In genomic region chr17:15463363-15463762, GRCh38 we compare ENCODE assay signal across 9 cellular contexts. TPM values are rescaled to one million over a fixed set of nuclear protein-coding genes. Genes with fewer than 3 reads are reported as not detected.
DNase-seq lines count a peak whose midpoint lies in the region; TF ChIP-seq lines count a peak whose summit lies in the region.
"Had no signal": no experiment of that assay in that cellular context is flagged by ENCODE, and none has a peak within 500 bp of the region (broad histone marks: within the 10 kb centered on the region; RNA-seq: fewer than 3 reads in every experiment).

No MANE protein-coding gene starts in this region.

- H3K4me1 Mint-ChIP-seq in MCF 10A (ENCODE audit: insufficient read depth, unreplicated experiment) = peaks cover 15% of the 10 kb centered on the region
- no peaks in the 10 kb centered on the region for H3K4me1 Mint-ChIP-seq in activated CD4-positive, alpha-beta T cell treated with anti-CD3 and anti-CD28 coated beads, Interleukin-2, amount 10 ng/mL, durations not matched to agents 7 days and 5 days
- no peaks in the 10 kb centered on the region for H3K4me1 Mint-ChIP-seq in CD8-positive, alpha-beta memory T cell

- TF ChIP-seq CTCF in MCF 10A (IDR thresholded peaks at IDR 0.05; ENCODE audit: unreplicated experiment) (no peak), hepatocyte (IDR thresholded peaks at IDR 0.05; ENCODE audit: poor library complexity) (no peak)

- H3K4me2 ChIP-seq in hepatocyte = no peak overlapping the region

- POLR2A ChIA-PET in MCF 10A (lab: Yijun Ruan, JAX) = interaction anchor here (0.6 to 0.8 kb wide), 3 partner anchors 12 to 87 kb away, joined by 3 read pairs; no protein-coding TSS in a partner anchor
- POLR2A ChIA-PET in activated CD4-positive, alpha-beta T cell treated with anti-CD3 and anti-CD28 coated beads, Interleukin-2, amount 10 ng/mL, durations not matched to agents 7 days and 5 days (lab: Charles Lee) = no interaction called here
- POLR2A ChIA-PET in CD8-positive, alpha-beta memory T cell (lab: Charles Lee) = no interaction called here

- intact Hi-C loops in MCF 10A (cut with micrococcal nuclease) = no loop called here

- no peaks in the 10 kb centered on the region for H4K20me1 ChIP-seq in hepatocyte (ENCODE audit: insufficient read depth, poor library complexity, severe bottlenecking)

- H3K9me3 Mint-ChIP-seq in MCF 10A (ENCODE audit: unreplicated experiment) = no peaks in the 10 kb centered on the region
- no peaks in the 10 kb centered on the region for H3K9me3 Mint-ChIP-seq in activated CD4-positive, alpha-beta T cell treated with anti-CD3 and anti-CD28 coated beads, Interleukin-2, amount 10 ng/mL, durations not matched to agents 7 days and 5 days
- H3K9me3 Mint-ChIP-seq in CD8-positive, alpha-beta memory T cell = no peaks in the 10 kb centered on the region
- H3K9me3 Mint-ChIP-seq: activated T-cell treated with anti-CD3 and anti-CD28 coated beads, Interleukin-2, amount 50 U/mL, for 24 hours had no signal

- no peak overlapping the region for H3K4me3 Mint-ChIP-seq in MCF 10A (ENCODE audit: unreplicated experiment)
- H3K4me3 Mint-ChIP-seq in activated CD4-positive, alpha-beta T cell treated with anti-CD3 and anti-CD28 coated beads, Interleukin-2, amount 10 ng/mL, durations not matched to agents 7 days and 5 days = no peak overlapping the region
- H3K4me3 Mint-ChIP-seq in CD8-positive, alpha-beta memory T cell = no peak overlapping the region
- H3K4me3 Mint-ChIP-seq: activated T-cell treated with anti-CD3 and anti-CD28 coated beads, Interleukin-2, amount 50 U/mL, for 24 hours had no signal

- H3K4me3 ChIP-seq in hepatocyte (no peak overlapping the region), skeletal muscle cell (ENCODE audit: low read depth, low read length) (no peak overlapping the region)
- no peak overlapping the region for H3K4me3 ChIP-seq in CD8-positive, alpha-beta memory T cell (ENCODE audit: low read length)

- H3K27ac Mint-ChIP-seq in MCF 10A (ENCODE audit: low read depth, unreplicated experiment) = peak overlapping the region; percentile 20
- no peak overlapping the region for H3K27ac Mint-ChIP-seq in activated CD4-positive, alpha-beta T cell treated with anti-CD3 and anti-CD28 coated beads, Interleukin-2, amount 10 ng/mL, durations not matched to agents 7 days and 5 days
- H3K27ac Mint-ChIP-seq in CD8-positive, alpha-beta memory T cell = no peak overlapping the region
- H3K27ac Mint-ChIP-seq: activated T-cell treated with anti-CD3 and anti-CD28 coated beads, Interleukin-2, amount 50 U/mL, for 24 hours had no signal

- H3K9me3 ChIP-seq in hepatocyte (ENCODE audit: low read depth) = no peaks in the 10 kb centered on the region
- H3K9me3 ChIP-seq in CD8-positive, alpha-beta memory T cell (ENCODE audit: low read length) = no peaks in the 10 kb centered on the region

- BruUV-seq in MCF 10A (replicated peaks; lab: Mats Ljungman, UMichigan) = no TSS peak

- no peak overlapping the region for H2AFZ ChIP-seq in hepatocyte

- no peaks in the 10 kb centered on the region for H3K9me2 ChIP-seq in hepatocyte (replicated peaks; ENCODE audit: insufficient read depth)

- WGBS in hepatocyte (ENCODE audit: low lambda C conversion rate, missing lambda C conversion rate) = 27% methylated on average over 6 of the region's 6 CpGs

- H3K36me3 Mint-ChIP-seq in MCF 10A (ENCODE audit: insufficient read depth, unreplicated experiment) = peaks cover 11% of the 10 kb centered on the region
- no peaks in the 10 kb centered on the region for H3K36me3 Mint-ChIP-seq in activated CD4-positive, alpha-beta T cell treated with anti-CD3 and anti-CD28 coated beads, Interleukin-2, amount 10 ng/mL, durations not matched to agents 7 days and 5 days (ENCODE audit: low read depth)
- peaks cover 9 to 34% (median 17%) of the 10 kb centered on the region in 3 donors for H3K36me3 Mint-ChIP-seq in CD8-positive, alpha-beta memory T cell

- peak overlapping the region; percentile 46 for H3K27ac ChIP-seq in hepatocyte
- H3K27ac ChIP-seq in CD8-positive, alpha-beta memory T cell (ENCODE audit: low read depth, low read length) = no peak overlapping the region

- peaks cover 20% of the 10 kb centered on the region for H3K4me1 ChIP-seq in hepatocyte (ENCODE audit: insufficient read depth)
- no peaks in the 10 kb centered on the region for H3K4me1 ChIP-seq in CD8-positive, alpha-beta memory T cell (ENCODE audit: insufficient read depth, low read length)

- no peaks in the 10 kb centered on the region for H3K36me3 ChIP-seq in hepatocyte (replicated peaks; ENCODE audit: insufficient read depth, low read depth)
- no peaks in the 10 kb centered on the region for H3K36me3 ChIP-seq in CD8-positive, alpha-beta memory T cell (ENCODE audit: insufficient read depth, low read length)

- H3K27me3 ChIP-seq in hepatocyte = no peaks in the 10 kb centered on the region
- H3K27me3 ChIP-seq in CD8-positive, alpha-beta memory T cell (ENCODE audit: insufficient read depth, low read length, poor library complexity, severe bottlenecking) = no peaks in the 10 kb centered on the region

- H3K27me3 Mint-ChIP-seq in MCF 10A (ENCODE audit: insufficient read depth, unreplicated experiment) = no peaks in the 10 kb centered on the region
- no peaks in the 10 kb centered on the region for H3K27me3 Mint-ChIP-seq in activated CD4-positive, alpha-beta T cell treated with anti-CD3 and anti-CD28 coated beads, Interleukin-2, amount 10 ng/mL, durations not matched to agents 7 days and 5 days
- H3K27me3 Mint-ChIP-seq in CD8-positive, alpha-beta memory T cell = no peaks in the 10 kb centered on the region
- H3K27me3 Mint-ChIP-seq: activated T-cell treated with anti-CD3 and anti-CD28 coated beads, Interleukin-2, amount 50 U/mL, for 24 hours had no signal

- DNase-seq in H4 (ENCODE audit: low spot score) (peak; percentile 93), MCF 10A (ENCODE audit: unreplicated experiment) (peak; percentile 68), hepatocyte (ENCODE audit: low spot score) (peak; percentile 44), skeletal muscle cell (ENCODE audit: low read depth) (peak; percentile 52), NCI-H446 treated with DMSO at 0.1 percent for 48 hours (lab: John Stamatoyannopoulos, UW) (no peak), NCI-H187 treated with DMSO at 0.1 percent for 48 hours (lab: John Stamatoyannopoulos, UW) (no peak)
- DNase-seq in activated CD4-positive, alpha-beta T cell treated with anti-CD3 and anti-CD28 coated beads, Interleukin-2, amount 10 ng/mL, durations not matched to agents 7 days and 5 days = no peak
- DNase-seq in CD8-positive, alpha-beta memory T cell = no peak
- DNase-seq: activated T-cell treated with anti-CD3 and anti-CD28 coated beads, Interleukin-2, amount 50 U/mL, for 24 hours had no signal

- H3K79me2 ChIP-seq in hepatocyte = no peaks in the 10 kb centered on the region

- CTCF ChIA-PET in MCF 10A (lab: Yijun Ruan, JAX) = no interaction called here
- CTCF ChIA-PET in activated CD4-positive, alpha-beta T cell treated with anti-CD3 and anti-CD28 coated beads, Interleukin-2, amount 10 ng/mL, durations not matched to agents 7 days and 5 days (lab: Charles Lee) = interaction anchor here (1.5 kb wide), 1 partner anchor 8 kb away, joined by 4 read pairs; no protein-coding TSS in a partner anchor
- CTCF ChIA-PET in CD8-positive, alpha-beta memory T cell (lab: Charles Lee) = no interaction called here

RNA-seq across cellular contexts. Expression of gene CDRT4, which starts 4.1 kb away (rescaled TPM):
- total RNA-seq in H4 (2014; rRNA removed; shearing (Covaris generic)) = 2.4 TPM in 1 of 2 replicates, not detected in the other
- 11.3 and 19.6 TPM in 2 replicates for total RNA-seq in MCF 10A (2022)
- total RNA-seq in hepatocyte = 2.7 and 10.4 TPM in 2 replicates
- polyA plus RNA-seq in hepatocyte = 9.6 and 11.8 TPM in 2 replicates
- total RNA-seq in activated CD4-positive, alpha-beta T cell treated with anti-CD3 and anti-CD28 coated beads, Interleukin-2, amount 10 ng/mL, durations not matched to agents 7 days and 5 days = 1 to 10 TPM; 1.5 to 2.7 TPM
- total RNA-seq in CD8-positive, alpha-beta memory T cell = 1 to 10 TPM; 1.8 to 2.7 TPM
- not detected for polyA plus RNA-seq in CD8-positive, alpha-beta memory T cell

Comparison
In these comparisons a context has a peak if more than half of its experiments do, and no peak if none do; other contexts are left out.
1. DNase-seq: peak in H4 (single experiment), MCF 10A (single experiment), hepatocyte (single experiment) and skeletal muscle cell (single experiment); none in NCI-H446 treated with DMSO at 0.1 percent for 48 hours (single experiment), activated CD4-positive, alpha-beta T cell treated with anti-CD3 and anti-CD28 coated beads, Interleukin-2, amount 10 ng/mL, durations not matched to agents 7 days and 5 days (single experiment), CD8-positive, alpha-beta memory T cell (0 of 5) and NCI-H187 treated with DMSO at 0.1 percent for 48 hours (single experiment).